ENCODE assay signal across 1 cellular context in the genomic region with DNA sequence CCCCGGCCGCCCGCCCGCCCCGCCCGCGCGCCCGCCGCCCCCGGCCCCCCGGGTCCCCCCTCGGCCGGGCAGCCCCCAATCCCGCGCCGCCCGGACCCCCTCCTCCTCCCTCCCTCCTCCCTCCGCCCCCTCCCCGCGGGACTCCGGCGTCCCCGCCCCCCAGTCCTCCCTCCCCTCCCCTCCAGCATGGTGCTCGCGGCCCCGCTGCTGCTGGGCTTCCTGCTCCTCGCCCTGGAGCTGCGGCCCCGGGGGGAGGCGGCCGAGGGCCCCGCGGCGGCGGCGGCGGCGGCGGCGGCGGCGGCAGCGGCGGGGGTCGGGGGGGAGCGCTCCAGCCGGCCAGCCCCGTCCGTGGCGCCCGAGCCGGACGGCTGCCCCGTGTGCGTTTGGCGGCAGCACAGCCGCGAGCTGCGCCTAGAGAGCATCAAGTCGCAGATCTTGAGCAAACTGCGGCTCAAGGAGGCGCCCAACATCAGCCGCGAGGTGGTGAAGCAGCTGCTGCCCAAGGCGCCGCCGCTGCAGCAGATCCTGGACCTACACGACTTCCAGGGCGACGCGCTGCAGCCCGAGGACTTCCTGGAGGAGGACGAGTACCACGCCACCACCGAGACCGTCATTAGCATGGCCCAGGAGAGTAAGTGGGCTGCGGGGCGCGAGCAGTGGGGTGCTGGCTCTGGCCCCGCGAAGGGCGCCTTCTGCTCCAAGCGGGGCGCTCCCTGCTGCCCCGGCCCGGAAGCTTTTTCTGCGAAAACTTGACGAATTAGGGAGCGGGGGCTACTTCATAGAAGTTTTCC.
A peak's percentile ranks its signal among the peaks of the same experiment; 100 is the strongest.
TF ChIP-seq lines count a peak whose summit lies in the region.

No MANE protein-coding gene starts in this region.

TF ChIP-seq in SK-N-SH treated with all-trans-retinoic acid at 6 μM for 48 hours, 23 proteins besides CTCF, POLR2A, EP300 and RAD21:
- TF ChIP-seq ZFP3 (CRISPR knock-in tag; IDR thresholded peaks at IDR 0.05), result peak; percentile 90
- no peak for TF ChIP-seq ZNF565 (CRISPR knock-in tag; conservative IDR thresholded peaks at IDR 0.05; ENCODE audit: low read depth)
